Comparison of ENCODE assay signal across 1 cellular context in the genomic region with DNA sequence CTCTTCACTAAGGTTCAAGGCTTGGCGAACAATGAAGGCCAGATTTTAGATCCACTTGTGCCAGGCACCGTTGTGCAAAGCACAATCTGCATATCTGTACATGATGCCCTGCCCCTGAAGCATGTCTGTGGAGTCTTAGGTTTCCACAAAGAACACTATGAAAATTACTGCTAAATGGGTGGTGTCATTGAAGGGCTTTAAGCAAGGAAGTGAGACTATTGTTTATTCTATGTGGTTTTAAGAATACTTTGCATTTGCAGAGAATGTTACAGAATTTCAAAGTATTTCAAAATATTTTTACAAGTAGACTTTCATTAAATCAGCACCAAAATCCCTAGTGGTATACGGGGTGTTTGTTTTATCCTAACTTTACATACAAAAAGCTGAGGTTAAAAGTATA.
TF ChIP-seq lines count a peak whose summit lies in the region.

No MANE protein-coding gene starts in this region.

TF ChIP-seq in K562, 482 proteins besides CTCF, POLR2A, EP300 and RAD21:
- TF ChIP-seq TFAM (CRISPR knock-in tag; conservative IDR thresholded peaks at IDR 0.05) (no peak), TARDBP (IDR thresholded peaks at IDR 0.05) (no peak), RBFOX2 (IDR thresholded peaks at IDR 0.05; ENCODE audit: low read depth, low read length) (peak; percentile 24; the same call in 1 of the 2 replicates)
